Comparison of ENCODE assay signal across 2 cellular contexts in genomic region chr3:161770532-161771386, GRCh38.
TF ChIP-seq lines count a peak whose summit lies in the region.

No MANE protein-coding gene starts in this region.

TF ChIP-seq in GM12878, 131 proteins besides CTCF, POLR2A, EP300 and RAD21 (continued from another document and continues in another):
- TF ChIP-seq EZH2 (IDR thresholded peaks at IDR 0.05; ENCODE audit: borderline replicate concordance, control insufficient read depth, low read depth, low read length) (no peak), BHLHE40 (IDR thresholded peaks at IDR 0.05; ENCODE audit: borderline replicate concordance in 1 of 2, low read depth in 2 of 2, low read length in 1 of 2) (peak; percentile 34 to 44; a peak in 1 of 4 replicates), POU2F2 (IDR thresholded peaks at IDR 0.05; ENCODE audit: borderline replicate concordance, low read depth, low read length) (0 out of 3 replicates have a peak, but pooled peaks have one; percentile 9), IRF5 (IDR thresholded peaks at IDR 0.05; ENCODE audit: borderline replicate concordance) (no peak), LARP7 (IDR thresholded peaks at IDR 0.05) (no peak), STAT3 (IDR thresholded peaks at IDR 0.05; ENCODE audit: low read depth, low read length) (0 out of 2 replicates have a peak, but pooled peaks have one; percentile 76), JUNB (IDR thresholded peaks at IDR 0.05) (peak; percentile 16; the same call in 1 of the 2 replicates), YY1 (IDR thresholded peaks at IDR 0.05; ENCODE audit: low read depth, low read length) (0 out of 2 replicates have a peak, but pooled peaks have one; percentile 12), POLR2AphosphoS5 (IDR thresholded peaks at IDR 0.05; ENCODE audit: low read length) (no peak), MYB (IDR thresholded peaks at IDR 0.05; ENCODE audit: borderline replicate concordance, low read depth, low read length) (peak; percentile 70; the same call in 1 of the 2 replicates), CREB1 (IDR thresholded peaks at IDR 0.05; ENCODE audit: low read depth) (peak; percentile 50; the same call in 1 of the 2 replicates), SUZ12 (IDR thresholded peaks at IDR 0.05; ENCODE audit: unreplicated experiment) (no peak), TAF1 (IDR thresholded peaks at IDR 0.05; ENCODE audit: borderline replicate concordance, low read depth, low read length) (no peak), CREM (IDR thresholded peaks at IDR 0.05; ENCODE audit: low read depth) (peak; percentile 71; the same call in 1 of the 2 replicates), RELB (IDR thresholded peaks at IDR 0.05; ENCODE audit: low read depth) (peak; percentile 85), FOXM1 (IDR thresholded peaks at IDR 0.05; ENCODE audit: low read depth, low read length) (peak; percentile 86; the same call in 1 of the 2 replicates), TCF12 (IDR thresholded peaks at IDR 0.05; ENCODE audit: low read depth, low read length) (peak; percentile 73), DPF2 (IDR thresholded peaks at IDR 0.05) (peak; percentile 86), PAX5 (IDR thresholded peaks at IDR 0.05; ENCODE audit: borderline replicate concordance, low read depth, low read length) (peak; percentile 62; the same call in 1 of the 2 replicates), IKZF1 (conservative IDR thresholded peaks at IDR 0.05) (peak; percentile 95), ZBED1 (IDR thresholded peaks at IDR 0.05; ENCODE audit: borderline replicate concordance) (no peak)
- TF ChIP-seq, protein P1, sequence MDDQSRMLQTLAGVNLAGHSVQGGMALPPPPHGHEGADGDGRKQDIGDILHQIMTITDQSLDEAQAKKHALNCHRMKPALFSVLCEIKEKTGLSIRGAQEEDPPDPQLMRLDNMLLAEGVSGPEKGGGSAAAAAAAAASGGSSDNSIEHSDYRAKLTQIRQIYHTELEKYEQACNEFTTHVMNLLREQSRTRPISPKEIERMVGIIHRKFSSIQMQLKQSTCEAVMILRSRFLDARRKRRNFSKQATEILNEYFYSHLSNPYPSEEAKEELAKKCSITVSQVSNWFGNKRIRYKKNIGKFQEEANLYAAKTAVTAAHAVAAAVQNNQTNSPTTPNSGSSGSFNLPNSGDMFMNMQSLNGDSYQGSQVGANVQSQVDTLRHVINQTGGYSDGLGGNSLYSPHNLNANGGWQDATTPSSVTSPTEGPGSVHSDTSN (IDR thresholded peaks at IDR 0.05; ENCODE audit: insufficient replicate concordance, low read depth, low read length) = no peak
- TF ChIP-seq, protein P2, sequence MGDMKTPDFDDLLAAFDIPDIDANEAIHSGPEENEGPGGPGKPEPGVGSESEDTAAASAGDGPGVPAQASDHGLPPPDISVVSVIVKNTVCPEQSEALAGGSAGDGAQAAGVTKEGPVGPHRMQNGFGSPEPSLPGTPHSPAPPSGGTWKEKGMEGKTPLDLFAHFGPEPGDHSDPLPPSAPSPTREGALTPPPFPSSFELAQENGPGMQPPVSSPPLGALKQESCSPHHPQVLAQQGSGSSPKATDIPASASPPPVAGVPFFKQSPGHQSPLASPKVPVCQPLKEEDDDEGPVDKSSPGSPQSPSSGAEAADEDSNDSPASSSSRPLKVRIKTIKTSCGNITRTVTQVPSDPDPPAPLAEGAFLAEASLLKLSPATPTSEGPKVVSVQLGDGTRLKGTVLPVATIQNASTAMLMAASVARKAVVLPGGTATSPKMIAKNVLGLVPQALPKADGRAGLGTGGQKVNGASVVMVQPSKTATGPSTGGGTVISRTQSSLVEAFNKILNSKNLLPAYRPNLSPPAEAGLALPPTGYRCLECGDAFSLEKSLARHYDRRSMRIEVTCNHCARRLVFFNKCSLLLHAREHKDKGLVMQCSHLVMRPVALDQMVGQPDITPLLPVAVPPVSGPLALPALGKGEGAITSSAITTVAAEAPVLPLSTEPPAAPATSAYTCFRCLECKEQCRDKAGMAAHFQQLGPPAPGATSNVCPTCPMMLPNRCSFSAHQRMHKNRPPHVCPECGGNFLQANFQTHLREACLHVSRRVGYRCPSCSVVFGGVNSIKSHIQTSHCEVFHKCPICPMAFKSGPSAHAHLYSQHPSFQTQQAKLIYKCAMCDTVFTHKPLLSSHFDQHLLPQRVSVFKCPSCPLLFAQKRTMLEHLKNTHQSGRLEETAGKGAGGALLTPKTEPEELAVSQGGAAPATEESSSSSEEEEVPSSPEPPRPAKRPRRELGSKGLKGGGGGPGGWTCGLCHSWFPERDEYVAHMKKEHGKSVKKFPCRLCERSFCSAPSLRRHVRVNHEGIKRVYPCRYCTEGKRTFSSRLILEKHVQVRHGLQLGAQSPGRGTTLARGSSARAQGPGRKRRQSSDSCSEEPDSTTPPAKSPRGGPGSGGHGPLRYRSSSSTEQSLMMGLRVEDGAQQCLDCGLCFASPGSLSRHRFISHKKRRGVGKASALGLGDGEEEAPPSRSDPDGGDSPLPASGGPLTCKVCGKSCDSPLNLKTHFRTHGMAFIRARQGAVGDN (IDR thresholded peaks at IDR 0.05) = no peak

TF ChIP-seq in WTC11, 78 proteins besides CTCF, POLR2A, EP300 and RAD21 (continued from another document):
- no peak for TF ChIP-seq ZNF532 (CRISPR knock-in tag; IDR thresholded peaks at IDR 0.05; ENCODE audit: borderline replicate concordance)
- no peak for TF ChIP-seq SOX15 (CRISPR knock-in tag; IDR thresholded peaks at IDR 0.05)
- TF ChIP-seq EMX1 (CRISPR knock-in tag; IDR thresholded peaks at IDR 0.05) = no peak
TF ChIP-seq in WTC11: peak in this region for 0.
